Comparison of ENCODE assay signal across 7 cellular contexts in the genomic region with DNA sequence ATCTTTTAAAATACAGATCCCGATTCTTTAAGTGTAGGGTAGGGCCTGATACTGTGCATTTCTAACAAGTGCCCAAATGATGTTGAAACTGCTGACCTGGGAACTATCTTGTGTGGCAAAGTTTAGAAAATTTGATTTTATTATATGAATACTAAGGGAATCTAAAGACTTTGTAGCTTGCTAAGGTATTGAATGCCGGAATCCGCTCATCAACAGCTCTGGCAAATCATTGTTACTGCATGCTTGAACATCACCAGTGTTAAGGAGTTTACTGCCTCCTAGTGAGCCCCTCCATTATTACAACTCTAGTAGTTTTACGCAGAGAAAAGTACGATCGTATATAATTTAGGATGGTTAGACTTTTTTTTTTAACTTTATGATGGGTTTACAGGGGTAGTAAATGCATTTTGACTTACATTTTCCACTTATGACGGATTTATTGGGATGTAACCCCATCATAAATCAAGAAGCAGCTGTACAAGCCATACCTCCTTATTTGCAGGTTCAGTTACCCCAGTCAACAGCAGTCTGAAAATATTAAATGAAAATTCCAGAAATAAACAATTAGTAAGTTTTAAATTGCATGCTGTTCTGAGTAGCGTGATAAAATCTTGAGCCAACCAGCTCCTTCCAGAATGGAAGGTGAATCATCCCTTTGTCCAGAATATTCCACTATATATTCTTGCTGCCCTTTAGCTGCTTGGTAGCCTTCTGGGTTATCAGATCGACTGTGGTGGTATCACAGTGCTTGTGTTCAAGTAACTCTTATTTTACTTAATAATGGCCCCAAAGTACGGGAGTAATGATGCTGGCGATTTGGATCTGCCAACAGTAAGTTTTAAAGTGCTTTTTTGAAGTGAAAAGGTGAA. TPM values are rescaled to one million over a fixed set of nuclear protein-coding genes. Genes with fewer than 3 reads are reported as not detected.
A peak's percentile ranks its signal among the peaks of the same experiment; 100 is the strongest.
DNase-seq lines count a peak whose midpoint lies in the region; ATAC-seq and TF ChIP-seq lines count a peak whose summit lies in the region.

No MANE protein-coding gene starts in this region.

- no peaks in the 10 kb centered on the region for H3K9me2 ChIP-seq in Karpas-422 (replicated peaks; ENCODE audit: insufficient read depth, low read length)

- WGBS in adrenal gland, 4 donors, result 17 to 21% (median 19%) methylated on average over 11 of the region's 11 CpGs
- WGBS in heart right ventricle, 2 donors, result 24 to 25% methylated on average over 11 of the region's 11 CpGs

- H3K27ac ChIP-seq in Karpas-422 (ENCODE audit: low read length) (peak overlapping the region; percentile 93), adrenal gland (peak overlapping the region in 4 of 5 donors; percentile 74 to 94 (median 88)), heart right ventricle (peak overlapping the region; percentile 57 to 92 (median 88))

- in situ Hi-C loops in HAP-1 (cut with MboI; ENCODE audit: low sequenced_read_pairs), result no loop called here

- H3K27me3 ChIP-seq in HAP-1 (ENCODE audit: low read depth) (no peaks in the 10 kb centered on the region), Karpas-422 (ENCODE audit: low read length) (no peaks in the 10 kb centered on the region), adrenal gland (no peaks in the 10 kb centered on the region), heart right ventricle (no peaks in the 10 kb centered on the region)

- H3K9me3 ChIP-seq in HAP-1, result no peaks in the 10 kb centered on the region
- H3K9me3 ChIP-seq in Karpas-422 (ENCODE audit: low read length), result no peaks in the 10 kb centered on the region
- H3K9me3 ChIP-seq in adrenal gland (replicated peaks in 1 of 3), result no peaks in the 10 kb centered on the region
- H3K9me3 ChIP-seq in heart right ventricle, result no peaks in the 10 kb centered on the region

- peaks cover 20% of the 10 kb centered on the region for H3K36me3 ChIP-seq in HAP-1 (replicated peaks)
- peaks cover 44% of the 10 kb centered on the region for H3K36me3 ChIP-seq in Karpas-422 (ENCODE audit: insufficient read depth, low read length)
- peaks cover 0 to 14% of the 10 kb centered on the region in 2 donors for H3K36me3 ChIP-seq in adrenal gland (replicated peaks in 1 of 2)
- H3K36me3 ChIP-seq in heart right ventricle, result peaks cover 0 to 33% (median 19%) of the 10 kb centered on the region in 9 donors

- peak overlapping the region; percentile 70 for H3K4me2 ChIP-seq in Karpas-422 (ENCODE audit: low read depth, low read length, poor library complexity, severe bottlenecking)

- DNase-seq in GM12864 (ENCODE audit: low read depth) (peak; percentile 69), HAP-1 (ENCODE audit: low spot score in 2 of 2) (peak; percentile 58 to 78), Karpas-422 (peak; percentile 91), OCI-M2 (lab: John Stamatoyannopoulos, UW; ENCODE audit: unreplicated experiment) (peak; percentile 21), adrenal gland (peak; percentile 24 to 59 (median 38)), heart right ventricle (peak in 1 of 2 donors; percentile 40), pons (ENCODE audit: low spot score) (peak; percentile 90)

- peak overlapping the region; percentile 96 for H3K9ac ChIP-seq in Karpas-422 (ENCODE audit: low read length)

- H3K4me1 ChIP-seq in HAP-1 (peaks cover 10% of the 10 kb centered on the region), Karpas-422 (ENCODE audit: low read length) (peaks cover 30% of the 10 kb centered on the region), adrenal gland (replicated peaks in 1 of 2) (peaks cover 19 to 26% of the 10 kb centered on the region in 2 donors), heart right ventricle (peaks cover 2 to 49% (median 32%) of the 10 kb centered on the region in 9 donors)

- ATAC-seq in heart right ventricle, result peak; percentile 38 to 83 (median 72)

- H3K4me3 ChIP-seq in GM12864 (ENCODE audit: low read depth, low read length) (peak overlapping the region; percentile 77), HAP-1 (peak overlapping the region; percentile 63), Karpas-422 (ENCODE audit: low read length) (peak overlapping the region; percentile 98), adrenal gland (peak overlapping the region; percentile 30 to 76 (median 66)), heart right ventricle (peak overlapping the region; percentile 62 to 80 (median 76))

- intact Hi-C loops in adrenal gland (cut with DNase I) (no loop called here), heart right ventricle (cut with DNase I) (no loop called here)

- no peak for TF ChIP-seq POLR2A in adrenal gland (IDR thresholded peaks at IDR 0.05)

- H3K79me2 ChIP-seq in Karpas-422 (ENCODE audit: low read length), result peaks cover 81% of the 10 kb centered on the region

- TF ChIP-seq CTCF in GM12864 (IDR thresholded peaks at IDR 0.05; ENCODE audit: low read depth, low read length, missing control alignments), result peak; percentile 70
- TF ChIP-seq CTCF in adrenal gland (IDR thresholded peaks at IDR 0.05), result peak; percentile 55 to 78 (median 64)
- TF ChIP-seq CTCF in heart right ventricle (IDR thresholded peaks at IDR 0.05), result peak in 8 of 9 donors; percentile 41 to 79 (median 72)

- no peaks in the 10 kb centered on the region for H4K20me1 ChIP-seq in Karpas-422 (ENCODE audit: insufficient read depth, low read depth, low read length)

- peak overlapping the region; percentile 90; the same call in 1 of the 2 replicates for H2AFZ ChIP-seq in Karpas-422 (ENCODE audit: low read length)

RNA-seq across cellular contexts. Expression of gene TYW3, which starts 0.9 kb away (rescaled TPM):
- total RNA-seq in Karpas-422 (2014; rRNA removed; shearing (Covaris generic); ENCODE audit: low replicate concordance), result 15.9 and 33.0 TPM in 2 replicates
- total RNA-seq in adrenal gland, result 10 to 100 TPM in 7 of 8 donors, 1 to 10 TPM in 1; 9.7 to 27.7 (median 18.9) TPM
- polyA plus RNA-seq in adrenal gland, result 10 to 100 TPM; 29.2 to 50.2 (median 43.1) TPM
- total RNA-seq in heart right ventricle, result 10 to 100 TPM; 13.7 to 25.7 (median 20.3) TPM
- 10 to 100 TPM in 1 of 2 donors, 1 to 10 TPM in 1; 9.9 to 32.2 TPM for polyA plus RNA-seq in heart right ventricle

RNA-seq across cellular contexts. Expression of gene CRYZ, which starts 1.0 kb away (rescaled TPM):
- total RNA-seq in Karpas-422 (2014; rRNA removed; shearing (Covaris generic); ENCODE audit: low replicate concordance), result 40.0 and 63.4 TPM in 2 replicates
- total RNA-seq in adrenal gland (10 to 100 TPM; 18.1 to 69.0 (median 50.0) TPM), heart right ventricle (10 to 100 TPM; 26.6 to 58.4 (median 45.3) TPM)
- polyA plus RNA-seq in adrenal gland (10 to 100 TPM; 47.6 to 81.6 (median 47.8) TPM), heart right ventricle (10 to 100 TPM; 16.1 to 18.5 TPM)
